In the genomic region with DNA sequence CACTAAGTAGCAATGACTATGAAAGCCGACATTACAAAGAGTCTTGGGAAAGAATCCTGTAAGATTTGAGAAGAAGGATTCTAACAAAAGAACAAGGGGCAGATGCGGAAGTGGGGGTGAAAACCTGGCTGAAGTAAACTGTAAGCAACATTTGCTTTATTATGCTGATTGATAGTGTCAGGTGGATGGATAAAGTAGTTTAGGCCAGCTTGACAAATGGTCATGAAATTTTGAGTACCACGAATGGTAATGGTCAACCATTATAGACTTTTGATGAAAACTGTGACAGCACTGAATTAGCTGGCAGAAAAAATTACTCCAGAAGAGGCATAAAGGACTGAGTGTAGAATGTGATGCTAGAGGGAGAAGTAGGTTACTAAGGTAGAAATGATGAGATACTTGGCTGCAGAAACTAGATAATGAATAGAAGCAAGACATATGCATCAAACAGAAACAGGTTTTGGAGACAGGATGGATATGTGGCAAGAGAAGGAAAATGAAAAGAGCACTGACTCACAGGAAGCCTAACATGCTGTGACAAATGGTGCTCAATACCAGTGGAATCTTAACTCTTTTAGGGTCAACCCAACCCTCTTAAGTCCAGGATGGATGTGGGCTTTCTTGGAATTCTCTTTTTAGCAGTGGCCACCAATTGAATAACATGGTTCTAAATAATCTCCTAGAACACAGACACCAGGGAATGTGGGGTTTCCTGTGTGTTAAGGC, we compare ENCODE assay signal across 1 cellular context.
A peak's percentile ranks its signal among the peaks of the same experiment; 100 is the strongest.
TF ChIP-seq lines count a peak whose summit lies in the region.

No MANE protein-coding gene starts in this region.

TF ChIP-seq in H1, 55 proteins besides CTCF, POLR2A, EP300 and RAD21:
- no peak for TF ChIP-seq SUZ12 (IDR thresholded peaks at IDR 0.05; ENCODE audit: low read length)
- TF ChIP-seq, protein P1, sequence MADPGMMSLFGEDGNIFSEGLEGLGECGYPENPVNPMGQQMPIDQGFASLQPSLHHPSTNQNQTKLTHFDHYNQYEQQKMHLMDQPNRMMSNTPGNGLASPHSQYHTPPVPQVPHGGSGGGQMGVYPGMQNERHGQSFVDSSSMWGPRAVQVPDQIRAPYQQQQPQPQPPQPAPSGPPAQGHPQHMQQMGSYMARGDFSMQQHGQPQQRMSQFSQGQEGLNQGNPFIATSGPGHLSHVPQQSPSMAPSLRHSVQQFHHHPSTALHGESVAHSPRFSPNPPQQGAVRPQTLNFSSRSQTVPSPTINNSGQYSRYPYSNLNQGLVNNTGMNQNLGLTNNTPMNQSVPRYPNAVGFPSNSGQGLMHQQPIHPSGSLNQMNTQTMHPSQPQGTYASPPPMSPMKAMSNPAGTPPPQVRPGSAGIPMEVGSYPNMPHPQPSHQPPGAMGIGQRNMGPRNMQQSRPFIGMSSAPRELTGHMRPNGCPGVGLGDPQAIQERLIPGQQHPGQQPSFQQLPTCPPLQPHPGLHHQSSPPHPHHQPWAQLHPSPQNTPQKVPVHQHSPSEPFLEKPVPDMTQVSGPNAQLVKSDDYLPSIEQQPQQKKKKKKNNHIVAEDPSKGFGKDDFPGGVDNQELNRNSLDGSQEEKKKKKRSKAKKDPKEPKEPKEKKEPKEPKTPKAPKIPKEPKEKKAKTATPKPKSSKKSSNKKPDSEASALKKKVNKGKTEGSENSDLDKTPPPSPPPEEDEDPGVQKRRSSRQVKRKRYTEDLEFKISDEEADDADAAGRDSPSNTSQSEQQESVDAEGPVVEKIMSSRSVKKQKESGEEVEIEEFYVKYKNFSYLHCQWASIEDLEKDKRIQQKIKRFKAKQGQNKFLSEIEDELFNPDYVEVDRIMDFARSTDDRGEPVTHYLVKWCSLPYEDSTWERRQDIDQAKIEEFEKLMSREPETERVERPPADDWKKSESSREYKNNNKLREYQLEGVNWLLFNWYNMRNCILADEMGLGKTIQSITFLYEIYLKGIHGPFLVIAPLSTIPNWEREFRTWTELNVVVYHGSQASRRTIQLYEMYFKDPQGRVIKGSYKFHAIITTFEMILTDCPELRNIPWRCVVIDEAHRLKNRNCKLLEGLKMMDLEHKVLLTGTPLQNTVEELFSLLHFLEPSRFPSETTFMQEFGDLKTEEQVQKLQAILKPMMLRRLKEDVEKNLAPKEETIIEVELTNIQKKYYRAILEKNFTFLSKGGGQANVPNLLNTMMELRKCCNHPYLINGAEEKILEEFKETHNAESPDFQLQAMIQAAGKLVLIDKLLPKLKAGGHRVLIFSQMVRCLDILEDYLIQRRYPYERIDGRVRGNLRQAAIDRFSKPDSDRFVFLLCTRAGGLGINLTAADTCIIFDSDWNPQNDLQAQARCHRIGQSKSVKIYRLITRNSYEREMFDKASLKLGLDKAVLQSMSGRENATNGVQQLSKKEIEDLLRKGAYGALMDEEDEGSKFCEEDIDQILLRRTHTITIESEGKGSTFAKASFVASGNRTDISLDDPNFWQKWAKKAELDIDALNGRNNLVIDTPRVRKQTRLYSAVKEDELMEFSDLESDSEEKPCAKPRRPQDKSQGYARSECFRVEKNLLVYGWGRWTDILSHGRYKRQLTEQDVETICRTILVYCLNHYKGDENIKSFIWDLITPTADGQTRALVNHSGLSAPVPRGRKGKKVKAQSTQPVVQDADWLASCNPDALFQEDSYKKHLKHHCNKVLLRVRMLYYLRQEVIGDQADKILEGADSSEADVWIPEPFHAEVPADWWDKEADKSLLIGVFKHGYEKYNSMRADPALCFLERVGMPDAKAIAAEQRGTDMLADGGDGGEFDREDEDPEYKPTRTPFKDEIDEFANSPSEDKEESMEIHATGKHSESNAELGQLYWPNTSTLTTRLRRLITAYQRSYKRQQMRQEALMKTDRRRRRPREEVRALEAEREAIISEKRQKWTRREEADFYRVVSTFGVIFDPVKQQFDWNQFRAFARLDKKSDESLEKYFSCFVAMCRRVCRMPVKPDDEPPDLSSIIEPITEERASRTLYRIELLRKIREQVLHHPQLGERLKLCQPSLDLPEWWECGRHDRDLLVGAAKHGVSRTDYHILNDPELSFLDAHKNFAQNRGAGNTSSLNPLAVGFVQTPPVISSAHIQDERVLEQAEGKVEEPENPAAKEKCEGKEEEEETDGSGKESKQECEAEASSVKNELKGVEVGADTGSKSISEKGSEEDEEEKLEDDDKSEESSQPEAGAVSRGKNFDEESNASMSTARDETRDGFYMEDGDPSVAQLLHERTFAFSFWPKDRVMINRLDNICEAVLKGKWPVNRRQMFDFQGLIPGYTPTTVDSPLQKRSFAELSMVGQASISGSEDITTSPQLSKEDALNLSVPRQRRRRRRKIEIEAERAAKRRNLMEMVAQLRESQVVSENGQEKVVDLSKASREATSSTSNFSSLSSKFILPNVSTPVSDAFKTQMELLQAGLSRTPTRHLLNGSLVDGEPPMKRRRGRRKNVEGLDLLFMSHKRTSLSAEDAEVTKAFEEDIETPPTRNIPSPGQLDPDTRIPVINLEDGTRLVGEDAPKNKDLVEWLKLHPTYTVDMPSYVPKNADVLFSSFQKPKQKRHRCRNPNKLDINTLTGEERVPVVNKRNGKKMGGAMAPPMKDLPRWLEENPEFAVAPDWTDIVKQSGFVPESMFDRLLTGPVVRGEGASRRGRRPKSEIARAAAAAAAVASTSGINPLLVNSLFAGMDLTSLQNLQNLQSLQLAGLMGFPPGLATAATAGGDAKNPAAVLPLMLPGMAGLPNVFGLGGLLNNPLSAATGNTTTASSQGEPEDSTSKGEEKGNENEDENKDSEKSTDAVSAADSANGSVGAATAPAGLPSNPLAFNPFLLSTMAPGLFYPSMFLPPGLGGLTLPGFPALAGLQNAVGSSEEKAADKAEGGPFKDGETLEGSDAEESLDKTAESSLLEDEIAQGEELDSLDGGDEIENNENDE (IDR thresholded peaks at IDR 0.05; ENCODE audit: insufficient replicate concordance, low read length), result peak; percentile 28
